ENCODE assay signal across 7 cellular contexts in the genomic region with DNA sequence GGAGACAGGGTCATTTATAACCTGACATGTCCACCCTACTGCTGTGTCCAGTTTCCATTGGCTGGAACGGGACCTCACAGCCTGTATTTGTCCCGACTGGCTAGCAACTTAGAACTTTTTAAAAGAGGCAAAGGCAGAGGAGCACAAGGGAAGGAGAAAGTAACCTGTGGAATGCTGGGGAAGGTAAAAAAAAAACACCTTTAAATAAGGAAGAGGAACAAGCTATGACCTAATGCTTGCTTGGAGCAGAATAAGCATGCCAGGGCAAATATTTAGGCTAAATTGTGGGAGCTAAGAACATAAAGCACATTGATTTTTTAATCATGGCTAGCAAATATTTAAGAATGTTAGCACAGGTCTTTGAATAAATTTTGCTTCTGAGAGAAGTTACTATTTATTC. TPM values are rescaled to one million over a fixed set of nuclear protein-coding genes. Genes with fewer than 3 reads are reported as not detected.
A peak's percentile ranks its signal among the peaks of the same experiment; 100 is the strongest.
DNase-seq lines count a peak whose midpoint lies in the region; ATAC-seq, FAIRE-seq and TF ChIP-seq lines count a peak whose summit lies in the region.
"Not testable (repeated sequence)": the region's sequence is repeated elsewhere in the genome, so short reads cannot be mapped to it uniquely, and the experiment has no call there.

No MANE protein-coding gene starts in this region.

- not testable (repeated sequence) for DNase-seq in GM23338 (ENCODE audit: low spot score); astrocyte (ENCODE audit: low read depth); mesothelial cell of epicardium (ENCODE audit: low spot score in 2 of 2, unreplicated experiment in 2 of 2); type B pancreatic cell (ENCODE audit: extremely low spot score, unreplicated experiment)
- peak; percentile 42 for DNase-seq in PC-3
- peak; percentile 35 for DNase-seq in epithelial cell of esophagus (ENCODE audit: low read depth)
- DNase-seq in sigmoid colon, result peak; percentile 3

- H3K79me2 ChIP-seq in GM23338 (replicated peaks; ENCODE audit: insufficient read depth); astrocyte (ENCODE audit: insufficient read depth, low read length): not testable (repeated sequence)
- H3K79me2 ChIP-seq in PC-3 (ENCODE audit: low read length), result peaks cover 14% of the 10 kb centered on the region

- POLR2A ChIA-PET in PC-3 (lab: Charles Lee; ENCODE audit: unreplicated experiment), result not testable (repeated sequence)

- not testable (repeated sequence) for H3K27me3 Mint-ChIP-seq in GM23338 (ENCODE audit: insufficient read depth, low read depth, poor library complexity); astrocyte (ENCODE audit: low read depth, unreplicated experiment); mesothelial cell of epicardium (ENCODE audit: low read depth); type B pancreatic cell

- not testable (repeated sequence) for FAIRE-seq in astrocyte (lab: Jason Lieb, UNC)

- ATAC-seq in GM23338, result not testable (repeated sequence)
- peak; percentile 7; the same call in 1 of the 2 replicates for ATAC-seq in PC-3

- CTCF ChIA-PET in PC-3 (lab: Charles Lee), result not testable (repeated sequence)

- TF ChIP-seq EP300 in sigmoid colon (IDR thresholded peaks at IDR 0.05), result not testable (repeated sequence)

- H3K36me3 Mint-ChIP-seq in GM23338 (ENCODE audit: low read depth); astrocyte (ENCODE audit: low read depth, unreplicated experiment); mesothelial cell of epicardium; type B pancreatic cell: not testable (repeated sequence)

- H2AFZ ChIP-seq in GM23338; PC-3 (ENCODE audit: low read length); astrocyte (ENCODE audit: low read depth, low read length): not testable (repeated sequence)

- H3K4me2 ChIP-seq in GM23338, result not testable (repeated sequence)
- H3K4me2 ChIP-seq in PC-3 (ENCODE audit: low read length), result peak overlapping the region; percentile 80
- H3K4me2 ChIP-seq in astrocyte (ENCODE audit: low read length), result peak overlapping the region; percentile 20

- H3K27ac ChIP-seq in GM23338 (ENCODE audit: low read depth), result peak overlapping the region; percentile 8; the same call in 1 of the 2 replicates
- H3K27ac ChIP-seq in PC-3 (ENCODE audit: low read length), result peak overlapping the region; percentile 82
- H3K27ac ChIP-seq in astrocyte (ENCODE audit: low read depth, low read length); sigmoid colon: not testable (repeated sequence)

- not testable (repeated sequence) for H3K4me3 Mint-ChIP-seq in GM23338; astrocyte (ENCODE audit: unreplicated experiment); mesothelial cell of epicardium; type B pancreatic cell

- not testable (repeated sequence) for H3F3A ChIP-seq in GM23338 (replicated peaks; ENCODE audit: low read depth)
- H3F3A ChIP-seq in PC-3 (ENCODE audit: low read length, unreplicated experiment), result peaks cover 14% of the 10 kb centered on the region

- H3K36me3 ChIP-seq in GM23338 (ENCODE audit: insufficient read depth); astrocyte (ENCODE audit: insufficient read depth, low read length): not testable (repeated sequence)
- H3K36me3 ChIP-seq in PC-3 (ENCODE audit: low read depth, low read length) (peaks cover 11% of the 10 kb centered on the region), sigmoid colon (peaks cover 0 to 55% (median 4%) of the 10 kb centered on the region in 4 donors)

- not testable (repeated sequence) for H3K9me3 ChIP-seq in PC-3 (ENCODE audit: low read length); astrocyte (ENCODE audit: insufficient read depth, low read depth, low read length); sigmoid colon

- not testable (repeated sequence) for H3K9me2 ChIP-seq in GM23338 (ENCODE audit: insufficient read depth); PC-3 (replicated peaks; ENCODE audit: low read length)

- not testable (repeated sequence) for H3K27me3 ChIP-seq in GM23338 (ENCODE audit: insufficient read depth); PC-3 (ENCODE audit: low read length); astrocyte (ENCODE audit: insufficient read depth, low read length); sigmoid colon

- WGBS in sigmoid colon, 2 donors, result 96 to 97% methylated on average over 2 of the region's 2 CpGs

- intact Hi-C loops in PC-3 (cut with micrococcal nuclease); sigmoid colon (cut with DNase I): not testable (repeated sequence)

- not testable (repeated sequence) for H3K4me1 Mint-ChIP-seq in GM23338; astrocyte (ENCODE audit: low read depth, unreplicated experiment); mesothelial cell of epicardium; type B pancreatic cell (ENCODE audit: unreplicated experiment)

- not testable (repeated sequence) for TF ChIP-seq POLR2A in sigmoid colon (IDR thresholded peaks at IDR 0.05)

- TF ChIP-seq CTCF in GM23338 (conservative IDR thresholded peaks at IDR 0.05; ENCODE audit: low read depth in 2 of 2); PC-3 (conservative IDR thresholded peaks at IDR 0.05; ENCODE audit: low read depth, low read length); astrocyte (IDR thresholded peaks at IDR 0.05; ENCODE audit: insufficient read depth, low read depth, low read length); epithelial cell of esophagus (IDR thresholded peaks at IDR 0.05; ENCODE audit: insufficient read depth, low read depth, low read length, missing control alignments); mesothelial cell of epicardium (IDR thresholded peaks at IDR 0.05; ENCODE audit: unreplicated experiment); sigmoid colon (IDR thresholded peaks at IDR 0.05); type B pancreatic cell (conservative IDR thresholded peaks at IDR 0.05): not testable (repeated sequence)

- H3K27ac Mint-ChIP-seq in GM23338 (peak overlapping the region; percentile 10; the same call in 1 of the 2 replicates), mesothelial cell of epicardium (peak overlapping the region; percentile 24), type B pancreatic cell (peak overlapping the region; percentile 37)
- not testable (repeated sequence) for H3K27ac Mint-ChIP-seq in astrocyte (ENCODE audit: unreplicated experiment)

- H3K4me3 ChIP-seq in GM23338; astrocyte (ENCODE audit: insufficient read depth, low read depth, low read length); epithelial cell of esophagus (ENCODE audit: low read length); sigmoid colon: not testable (repeated sequence)
- peak overlapping the region; percentile 55 for H3K4me3 ChIP-seq in PC-3 (ENCODE audit: low read length)

- H4K20me1 ChIP-seq in GM23338 (replicated peaks; ENCODE audit: insufficient read depth); PC-3 (ENCODE audit: low read length); astrocyte (ENCODE audit: insufficient read depth, low read length): not testable (repeated sequence)

- H3K9ac ChIP-seq in PC-3 (ENCODE audit: low read length), result peak overlapping the region; percentile 28
- not testable (repeated sequence) for H3K9ac ChIP-seq in astrocyte (ENCODE audit: low read length)

- not testable (repeated sequence) for H3K4me1 ChIP-seq in GM23338 (ENCODE audit: insufficient read depth); astrocyte (ENCODE audit: insufficient read depth, low read length); sigmoid colon
- peaks cover 26% of the 10 kb centered on the region for H3K4me1 ChIP-seq in PC-3 (ENCODE audit: insufficient read depth, low read length)

- BruUV-seq in PC-3 (replicated peaks; lab: Mats Ljungman, UMichigan), result not testable (repeated sequence)

- not testable (repeated sequence) for H3K9me3 Mint-ChIP-seq in GM23338; astrocyte (ENCODE audit: unreplicated experiment); mesothelial cell of epicardium; type B pancreatic cell

RNA-seq across cellular contexts. Expression of a gene that starts 11.1 kb away (rescaled TPM):
- 11.1 and 12.0 TPM in 2 replicates for total RNA-seq in GM23338 (2014; rRNA removed; shearing (Covaris generic))
- polyA plus RNA-seq in GM23338 (2016; fragmentation: Nextera tagmentation; extraction: Ambion mirVana), result 7.1 and 7.2 TPM in 2 replicates
- total RNA-seq in PC-3 (2014; rRNA removed), result 21.9 and 22.0 TPM in 2 replicates
- total RNA-seq in astrocyte, result 17.6 and 20.5 TPM in 2 replicates
- total RNA-seq in mesothelial cell of epicardium, result 18.6 to 23.1 TPM (median 22.1 TPM) in 3 replicates
- 100 to 1,000 TPM in 1 of 4 donors, 10 to 100 TPM in 3; 23.5 to 238 (median 25.1) TPM for total RNA-seq in sigmoid colon
- polyA plus RNA-seq in sigmoid colon, result 1 to 10 TPM; 7.2 to 9.5 (median 8.0) TPM
- total RNA-seq in type B pancreatic cell (ENCODE audit: low replicate concordance), result 26.1 and 28.6 TPM in 2 replicates

RNA-seq across cellular contexts. Expression of a gene that starts 43.9 kb away (rescaled TPM):
- total RNA-seq in GM23338 (2014; rRNA removed; shearing (Covaris generic)), result 82.5 and 90.5 TPM in 2 replicates
- polyA plus RNA-seq in GM23338 (2016; fragmentation: Nextera tagmentation; extraction: Ambion mirVana), result 32.5 and 37.2 TPM in 2 replicates
- total RNA-seq in PC-3 (2014; rRNA removed), result 2.3 and 3.0 TPM in 2 replicates
- total RNA-seq in astrocyte, result 6.2 and 7.1 TPM in 2 replicates
- 34.2 to 35.7 TPM (median 35.6 TPM) in 3 replicates for total RNA-seq in mesothelial cell of epicardium
- 1 to 10 TPM; 6.4 to 8.9 (median 6.9) TPM for total RNA-seq in sigmoid colon
- polyA plus RNA-seq in sigmoid colon, result under 1 TPM in 2 of 3 donors, not detected in 1; under 0.01 to 0.41 TPM
- total RNA-seq in type B pancreatic cell (ENCODE audit: low replicate concordance), result 14.9 and 29.0 TPM in 2 replicates

RNA-seq across cellular contexts. Expression of a gene that starts 44.4 kb away (rescaled TPM):
- total RNA-seq in GM23338 (2014; rRNA removed; shearing (Covaris generic)), result 46.9 and 49.3 TPM in 2 replicates
- polyA plus RNA-seq in GM23338 (2016; fragmentation: Nextera tagmentation; extraction: Ambion mirVana), result 19.7 and 25.6 TPM in 2 replicates
- 29.5 and 38.7 TPM in 2 replicates for total RNA-seq in PC-3 (2014; rRNA removed)
- 4.8 and 5.8 TPM in 2 replicates for total RNA-seq in astrocyte
- 14.4 to 18.8 TPM (median 17.3 TPM) in 3 replicates for total RNA-seq in mesothelial cell of epicardium
- total RNA-seq in sigmoid colon, result 1 to 10 TPM; 1.7 to 6.4 (median 2.6) TPM
- 1 to 10 TPM in 1 of 3 donors, under 1 TPM in 2; under 0.01 to 3.0 (median 0.69) TPM for polyA plus RNA-seq in sigmoid colon
- 10.7 and 27.6 TPM in 2 replicates for total RNA-seq in type B pancreatic cell (ENCODE audit: low replicate concordance)
